27 cellular contexts compared by ENCODE assay signal in the genomic region with DNA sequence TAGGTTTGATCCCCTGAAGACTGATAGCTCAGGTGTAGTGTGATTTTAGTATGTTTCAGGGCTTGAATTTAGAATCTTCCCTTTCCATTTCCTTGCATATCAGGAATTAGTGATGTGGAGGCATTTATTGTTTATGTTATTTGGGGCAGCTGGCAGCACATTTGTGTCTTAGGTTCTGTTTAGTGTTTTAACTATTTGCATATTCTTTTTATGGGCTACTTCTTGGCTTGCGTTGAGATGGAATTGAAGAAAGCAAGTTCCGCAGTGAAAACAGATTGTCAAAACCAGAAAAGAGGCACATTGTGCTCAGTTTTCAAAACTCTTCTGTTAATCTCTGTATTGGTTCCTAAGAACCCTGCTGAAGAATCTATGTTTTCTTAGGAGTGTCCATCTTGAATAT.
"Had no signal": no experiment of that assay in that cellular context is flagged by ENCODE, and none has a peak within 500 bp of the region (broad histone marks: within the 10 kb centered on the region; RNA-seq: fewer than 3 reads in every experiment).

No MANE protein-coding gene starts in this region.

- H2AFZ ChIP-seq: hepatocyte, neural progenitor cell, parathyroid adenoma had no signal

- H3K27me3 ChIP-seq: heart right ventricle, hepatocyte, neural progenitor cell, neutrophil, right atrium auricular region, tibial nerve, upper lobe of left lung, vagina had no signal

- H3K9me3 ChIP-seq: heart right ventricle, left ventricle myocardium inferior, neutrophil, psoas muscle, right atrium auricular region, tibial nerve, upper lobe of left lung, vagina had no signal

- H3K36me3 Mint-ChIP-seq: naive B cell; natural killer cell; stimulated activated memory B cell treated with anti-CD40 and anti-IgM and Interleukin-4, amounts not matched to agents 10 μg/mL and 1 μg/mL and 100 μg/mL, for 72 hours had no signal

- H3K27ac Mint-ChIP-seq: naive B cell; natural killer cell; nephron progenitor cell; neural progenitor cell; stimulated activated memory B cell treated with anti-CD40 and anti-IgM and Interleukin-4, amounts not matched to agents 10 μg/mL and 1 μg/mL and 100 μg/mL, for 72 hours; stimulated activated naive CD8-positive, alpha-beta T cell treated with anti-CD3 and anti-CD28 coated beads, Interleukin-15, amount 100 ng/mL, for 72 hours had no signal

- H3K9me3 Mint-ChIP-seq: naive B cell; natural killer cell; stimulated activated memory B cell treated with anti-CD40 and anti-IgM and Interleukin-4, amounts not matched to agents 10 μg/mL and 1 μg/mL and 100 μg/mL, for 72 hours; stimulated activated naive CD8-positive, alpha-beta T cell treated with anti-CD3 and anti-CD28 coated beads, Interleukin-15, amount 100 ng/mL, for 72 hours had no signal

- H3K4me3 ChIP-seq: heart right ventricle, hepatocyte, left ventricle myocardium inferior, lung, neural progenitor cell, psoas muscle, right atrium auricular region, skin epidermis, tibial nerve, upper lobe of left lung, vagina had no signal

- H3K27ac ChIP-seq: heart right ventricle, hepatocyte, left ventricle myocardium inferior, neural progenitor cell, neutrophil, parathyroid adenoma, psoas muscle, right atrium auricular region, skin epidermis, tibial nerve, upper lobe of left lung, vagina had no signal

- H3K36me3 ChIP-seq: heart right ventricle, left ventricle myocardium inferior, neural progenitor cell, neutrophil, right atrium auricular region, tibial nerve, upper lobe of left lung, vagina had no signal

- H3K4me2 ChIP-seq: hepatocyte, neural progenitor cell had no signal

- DNase-seq: heart right ventricle; islet precursor cell; left ventricle myocardium inferior; mesendoderm; naive B cell; natural killer cell; nephron progenitor cell; occipital lobe; psoas muscle; stimulated activated CD4-positive, alpha-beta T cell treated with anti-CD3 and anti-CD28 coated beads, Interleukin-12 subunit alpha, Interleukin-12 subunit beta, amount 100 ng/mL, for 4 hours; stimulated activated CD4-positive, alpha-beta T cell treated with anti-CD3 and anti-CD28 coated beads, Interleukin-15, amount 100 ng/mL, for 24 hours; stimulated activated CD4-positive, alpha-beta T cell treated with anti-CD3 and anti-CD28 coated beads, Interleukin-2, amount 100 ng/mL, for 24 hours; stimulated activated CD4-positive, alpha-beta T cell treated with anti-CD3 and anti-CD28 coated beads, Interleukin-4, amount 100 ng/mL, for 1 hour; stimulated activated naive CD4-positive, alpha-beta T cell treated with Interleukin-2 at 50 U/mL for 16 hours; stimulated activated naive CD8-positive, alpha-beta T cell treated with anti-CD3 and anti-CD28 coated beads, Interleukin-15, amount 100 ng/mL, for 72 hours; upper lobe of left lung had no signal

- H3K9ac ChIP-seq: neural progenitor cell, parathyroid adenoma had no signal

- H3K4me3 Mint-ChIP-seq: natural killer cell; nephron progenitor cell; neural progenitor cell; stimulated activated memory B cell treated with anti-CD40 and anti-IgM and Interleukin-4, amounts not matched to agents 10 μg/mL and 1 μg/mL and 100 μg/mL, for 72 hours; stimulated activated naive CD8-positive, alpha-beta T cell treated with anti-CD3 and anti-CD28 coated beads, Interleukin-15, amount 100 ng/mL, for 72 hours had no signal

- H3K27me3 Mint-ChIP-seq: naive B cell; stimulated activated memory B cell treated with anti-CD40 and anti-IgM and Interleukin-4, amounts not matched to agents 10 μg/mL and 1 μg/mL and 100 μg/mL, for 72 hours; stimulated activated naive CD8-positive, alpha-beta T cell treated with anti-CD3 and anti-CD28 coated beads, Interleukin-15, amount 100 ng/mL, for 72 hours had no signal

- ATAC-seq: heart right ventricle; natural killer cell; psoas muscle; sciatic nerve; stimulated activated memory B cell treated with anti-CD40 and anti-IgM and Interleukin-4, amounts not matched to agents 10 μg/mL and 1 μg/mL and 100 μg/mL, for 72 hours; stimulated activated naive CD8-positive, alpha-beta T cell treated with anti-CD3 and anti-CD28 coated beads, Interleukin-15, amount 100 ng/mL, for 72 hours had no signal
